ENCODE assay signal across 26 cellular contexts in the genomic region with DNA sequence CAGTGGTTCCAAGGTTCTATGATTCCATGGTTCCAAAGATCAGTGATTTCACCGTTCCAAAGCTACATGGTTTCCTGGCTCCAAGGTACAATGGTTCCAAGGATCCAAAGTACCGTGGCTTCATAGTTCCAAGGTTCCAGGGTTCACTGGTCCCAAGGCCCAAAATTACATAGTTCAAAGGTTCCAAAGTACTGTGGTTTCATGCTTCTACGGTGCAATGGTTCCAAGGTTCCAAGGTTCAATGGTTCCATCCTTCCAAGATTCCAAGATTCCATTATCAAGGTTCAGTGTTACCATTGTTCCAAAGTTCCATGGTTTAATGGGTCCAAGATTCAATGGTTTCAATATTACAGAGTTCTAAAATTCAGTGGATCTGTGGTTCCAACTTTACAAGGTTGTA.
"Had no signal": no experiment of that assay in that cellular context is flagged by ENCODE, and none has a peak within 500 bp of the region (broad histone marks: within the 10 kb centered on the region; RNA-seq: fewer than 3 reads in every experiment).

No MANE protein-coding gene starts in this region.

- ATAC-seq: stimulated activated effector memory CD8-positive, alpha-beta T cell treated with anti-CD3 and anti-CD28 coated beads, Interleukin-12 subunit alpha, Interleukin-12 subunit beta, amount 100 ng/mL, for 72 hours; stimulated activated memory B cell treated with anti-CD40 and anti-IgM and Interleukin-4, amounts not matched to agents 10 μg/mL and 1 μg/mL and 100 μg/mL, for 72 hours; stimulated activated naive B cell treated with anti-CD40 and anti-IgM and Interleukin-4, amounts not matched to agents 10 μg/mL and 1 μg/mL and 100 μg/mL, for 72 hours; stimulated activated naive CD8-positive, alpha-beta T cell treated with anti-CD3 and anti-CD28 coated beads, Interleukin-15, amount 100 ng/mL, for 72 hours; stimulated activated naive CD8-positive, alpha-beta T cell treated with anti-CD3 and anti-CD28 coated beads, Interleukin-15, Interleukin-2, amounts not matched to agents 100 U/mL and 50 U/mL, for 24 hours; upper lobe of right lung had no signal

- H3K36me3 ChIP-seq: stomach, suprapubic skin, thoracic aorta, thyroid gland, tibial artery, tibial nerve, transverse colon, upper lobe of left lung, upper lobe of right lung, uterus, vagina had no signal

- H3K9me3 ChIP-seq: stomach, suprapubic skin, testis, thoracic aorta, thyroid gland, tibial nerve, transverse colon, upper lobe of left lung, upper lobe of right lung, uterus, vagina had no signal

- H3K27ac ChIP-seq: stomach, suprapubic skin, testis, thoracic aorta, thyroid gland, tibial artery, tibial nerve, transverse colon, upper lobe of left lung, upper lobe of right lung, uterus, vagina had no signal

- H3K4me3 ChIP-seq: stomach, suprapubic skin, testis, thoracic aorta, thyroid gland, tibial artery, tibial nerve, transverse colon, upper lobe of left lung, upper lobe of right lung, uterus, vagina had no signal

- H3K4me1 ChIP-seq: stomach, suprapubic skin, thyroid gland, transverse colon, upper lobe of left lung, upper lobe of right lung, uterus, vagina had no signal

- DNase-seq: stimulated activated CD4-positive, alpha-beta T cell treated with anti-CD3 and anti-CD28 coated beads, Interleukin-2, amount 100 ng/mL, for 48 hours; stimulated activated CD4-positive, alpha-beta T cell treated with anti-CD3 and anti-CD28 coated beads, Interleukin-4, amount 100 ng/mL, for 1 hour; stimulated activated CD4-positive, alpha-beta T cell treated with anti-CD3 and anti-CD28 coated beads, Interleukin-4, amount 100 ng/mL, for 24 hours; stimulated activated CD4-positive, alpha-beta T cell treated with anti-CD3 and anti-CD28 coated beads, Interleukin-4, amount 100 ng/mL, for 4 hours; stimulated activated CD8-positive, alpha-beta memory T cell treated with anti-CD3 and anti-CD28 coated beads, Interleukin-4, amount 100 ng/mL, for 48 hours; stimulated activated naive B cell treated with anti-CD40 and anti-IgM and Interleukin-4, amounts not matched to agents 10 μg/mL and 1 μg/mL and 100 μg/mL, for 72 hours; stimulated activated naive CD4-positive, alpha-beta T cell; stimulated activated naive CD4-positive, alpha-beta T cell treated with Interleukin-2 at 50 U/mL for 16 hours; stimulated activated naive CD8-positive, alpha-beta T cell treated with anti-CD3 and anti-CD28 coated beads, Interleukin-15, amount 100 ng/mL, for 72 hours; stimulated activated naive CD8-positive, alpha-beta T cell treated with anti-CD3 and anti-CD28 coated beads, Interleukin-15, Interleukin-2, amounts not matched to agents 100 U/mL and 50 U/mL, for 24 hours; stomach; substantia nigra; testis; thyroid gland; tibial artery; transverse colon; trophoblast cell; upper lobe of left lung; upper lobe of right lung; uterus had no signal

- H3K27me3 ChIP-seq: testis, thyroid gland, tibial artery, tibial nerve, upper lobe of left lung, uterus, vagina had no signal
